In the genomic region with DNA sequence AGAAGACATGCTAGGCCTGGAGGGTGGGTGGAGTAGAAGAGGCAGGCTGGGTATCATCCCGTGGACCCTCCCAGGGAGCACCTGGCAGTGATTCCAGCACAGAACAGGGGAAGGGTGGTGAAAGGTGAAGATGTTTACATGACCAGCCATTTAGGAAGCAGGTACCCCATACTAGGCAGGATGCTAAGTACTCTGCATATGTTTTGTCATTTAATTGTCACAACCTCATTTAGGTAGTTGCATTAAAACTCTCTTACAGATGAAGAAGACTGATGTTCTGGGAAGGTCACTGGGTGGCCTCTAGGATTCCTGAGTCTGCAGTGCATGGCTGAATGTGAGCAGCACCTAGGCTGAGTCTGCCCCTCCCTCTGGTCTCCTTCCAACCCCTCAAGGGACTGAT, we compare ENCODE assay signal across 13 cellular contexts. TPM values are rescaled to one million over a fixed set of nuclear protein-coding genes. Genes with fewer than 3 reads are reported as not detected.
DNase-seq lines count a peak whose midpoint lies in the region; ATAC-seq and TF ChIP-seq lines count a peak whose summit lies in the region.
"Had no signal": no experiment of that assay in that cellular context is flagged by ENCODE, and none has a peak within 500 bp of the region (broad histone marks: within the 10 kb centered on the region; RNA-seq: fewer than 3 reads in every experiment).

No MANE protein-coding gene starts in this region.

- H3K36me3 ChIP-seq in heart left ventricle (peaks cover 0 to 15% (median 0%) of the 10 kb centered on the region in 9 donors), lung (ENCODE audit: control insufficient read depth in 2 of 2, insufficient read depth in 2 of 2, low read length in 2 of 2) (peaks cover 0 to 7% of the 10 kb centered on the region in 2 donors), upper lobe of left lung (peaks cover 0 to 12% (median 0%) of the 10 kb centered on the region in 4 donors)
- H3K36me3 ChIP-seq: BE2C, HAP-1 had no signal

- H3K4me3 ChIP-seq in heart left ventricle (no peak overlapping the region), lung (no peak overlapping the region), upper lobe of left lung (no peak overlapping the region), lower leg skin (ENCODE audit: low read depth, poor library complexity, severe bottlenecking) (no peak overlapping the region)
- H3K4me3 ChIP-seq: HAP-1 had no signal

- WGBS in heart left ventricle, 4 donors, result 79 to 90% (median 84%) methylated on average over 1 of the region's 1 CpG
- 81 to 95% (median 92%) methylated on average over 1 of the region's 1 CpG for WGBS in adipose tissue, 3 donors
- WGBS in lung, 2 donors, result 61 to 88% methylated on average over 1 of the region's 1 CpG
- 80 to 95% methylated on average over 1 of the region's 1 CpG for WGBS in upper lobe of left lung, 2 donors
- 44 to 63% methylated on average over 1 of the region's 1 CpG for WGBS in lower leg skin, 2 donors

- TF ChIP-seq POLR2A in heart left ventricle (IDR thresholded peaks at IDR 0.05), result no peak
- TF ChIP-seq POLR2A in upper lobe of left lung (IDR thresholded peaks at IDR 0.05), result no peak
- TF ChIP-seq POLR2A in lower leg skin (IDR thresholded peaks at IDR 0.05), result no peak

- DNase-seq in heart left ventricle (no peak), left ventricle myocardium superior (no peak), lung (ENCODE audit: low spot score) (no peak), upper lobe of left lung (no peak), lower leg skin (ENCODE audit: low spot score in 2 of 2) (no peak), DMS53 treated with DMSO at 0.1 percent for 48 hours (lab: John Stamatoyannopoulos, UW; ENCODE audit: unreplicated experiment) (no peak)
- DNase-seq: activated CD8-positive, alpha-beta memory T cell treated with anti-CD3 and anti-CD28 coated beads, Interleukin-2, amount 50 U/mL, for 48 hours; BE2C; hippocampal formation had no signal

- no peaks in the 10 kb centered on the region for H3K27me3 ChIP-seq in heart left ventricle
- H3K27me3 ChIP-seq in lung (ENCODE audit: control insufficient read depth, insufficient read depth), result no peaks in the 10 kb centered on the region
- H3K27me3 ChIP-seq in upper lobe of left lung, result no peaks in the 10 kb centered on the region
- H3K27me3 ChIP-seq: BE2C had no signal

- no peaks in the 10 kb centered on the region for H3K9me3 ChIP-seq in heart left ventricle
- H3K9me3 ChIP-seq in lung (ENCODE audit: control insufficient read depth in 2 of 2, insufficient read depth in 1 of 2, low read length in 1 of 2), result no peaks in the 10 kb centered on the region
- H3K9me3 ChIP-seq in upper lobe of left lung, result no peaks in the 10 kb centered on the region
- H3K9me3 ChIP-seq: BE2C, HAP-1, SK-N-SH had no signal

- TF ChIP-seq CTCF in heart left ventricle (IDR thresholded peaks at IDR 0.05) (no peak), lung (IDR thresholded peaks at IDR 0.05; ENCODE audit: control extremely low read depth, extremely low read depth) (no peak), upper lobe of left lung (IDR thresholded peaks at IDR 0.05) (no peak), lower leg skin (IDR thresholded peaks at IDR 0.05) (no peak)

- H3K27ac ChIP-seq in heart left ventricle, result peak overlapping the region in 11 of 12 donors; percentile 54 to 100 (median 99)
- peak overlapping the region; percentile 2 for H3K27ac ChIP-seq in adipose tissue (ENCODE audit: low read depth, low read length)
- H3K27ac ChIP-seq in lung (ENCODE audit: low read depth in 1 of 2, low read length in 1 of 2), result peak overlapping the region; percentile 33 to 39
- H3K27ac ChIP-seq in upper lobe of left lung, result peak overlapping the region; percentile 88 to 100 (median 94)

- TF ChIP-seq EP300 in upper lobe of left lung (IDR thresholded peaks at IDR 0.05), result no peak

- intact Hi-C loops in heart left ventricle (cut with DNase I) (no loop called here), left ventricle myocardium superior (cut with micrococcal nuclease) (no loop called here), lower leg skin (cut with DNase I; ENCODE audit: low total_unique reads) (no loop called here)

- ATAC-seq in heart left ventricle, result no peak
- no peak for ATAC-seq in left ventricle myocardium superior
- no peak for ATAC-seq in lung (ENCODE audit: insufficient read depth, low FRiP score)
- ATAC-seq in upper lobe of left lung (ENCODE audit: low FRiP score in 2 of 2), result no peak
- ATAC-seq in HG03039 (IDR thresholded peaks at IDR 0.05; ENCODE audit: unreplicated experiment), result no peak

- peaks cover 66 to 100% (median 100%) of the 10 kb centered on the region in 12 donors for H3K4me1 ChIP-seq in heart left ventricle
- peaks cover 60 to 78% of the 10 kb centered on the region in 2 donors for H3K4me1 ChIP-seq in lung (ENCODE audit: control insufficient read depth in 2 of 2, insufficient read depth in 2 of 2, low read length in 2 of 2)
- peaks cover 100% of the 10 kb centered on the region in 4 donors for H3K4me1 ChIP-seq in upper lobe of left lung
- H3K4me1 ChIP-seq: BE2C had no signal

RNA-seq across cellular contexts. Expression of gene ITPRIP, which starts 15.2 kb away (rescaled TPM):
- total RNA-seq in heart left ventricle (10 to 100 TPM; 18.4 to 90.2 (median 27.7) TPM), left ventricle myocardium superior (27.6 TPM), lung (10 to 100 TPM; 23.8 to 36.0 TPM), upper lobe of left lung (10 to 100 TPM; 28.3 to 86.2 (median 34.4) TPM), lower leg skin (100 to 1,000 TPM in 3 of 4 donors, 10 to 100 TPM in 1; 77.8 to 182 (median 141) TPM)
- polyA plus RNA-seq in heart left ventricle (10 to 100 TPM; 19.3 to 70.0 TPM), adipose tissue (10 to 100 TPM in 1 of 3 donors, 1 to 10 TPM in 2; 4.6 to 35.0 (median 7.6) TPM), lung (10 to 100 TPM; 21.7 to 44.7 TPM)

RNA-seq across cellular contexts. Expression of gene CFAP58, which starts 30.5 kb away (rescaled TPM):
- 1 to 10 TPM; 1.2 to 4.9 (median 3.2) TPM for total RNA-seq in heart left ventricle
- 1 to 10 TPM in 1 of 2 donors, under 1 TPM in 1; 0.62 to 2.2 TPM for polyA plus RNA-seq in heart left ventricle
- 1.2 TPM for total RNA-seq in left ventricle myocardium superior
- under 1 TPM in 2 of 3 donors, not detected in 1; 0.05 to 0.09 TPM for polyA plus RNA-seq in adipose tissue
- total RNA-seq in lung, result 1 to 10 TPM; 5.0 to 5.4 TPM
- 1 to 10 TPM; 1.4 to 2.2 TPM for polyA plus RNA-seq in lung
- 10 to 100 TPM in 1 of 6 donors, 1 to 10 TPM in 3, under 1 TPM in 2; 0.14 to 11.0 (median 1.0) TPM for total RNA-seq in upper lobe of left lung
- total RNA-seq in lower leg skin, result under 1 TPM in 3 of 4 donors, not detected in 1; 0.42 to 0.55 (median 0.44) TPM

RNA-seq across cellular contexts. Expression of gene GSTO2, which starts 54.1 kb away (rescaled TPM):
- 1 to 10 TPM in 2 of 9 donors, under 1 TPM in 7; 0.59 to 1.9 (median 0.94) TPM for total RNA-seq in heart left ventricle
- under 1 TPM; 0.46 to 0.61 TPM for polyA plus RNA-seq in heart left ventricle
- 1.1 TPM for total RNA-seq in left ventricle myocardium superior
- 10 to 100 TPM in 1 of 3 donors, 1 to 10 TPM in 1, under 1 TPM in 1; 0.56 to 14.9 (median 2.1) TPM for polyA plus RNA-seq in adipose tissue
- total RNA-seq in lung, result 10 to 100 TPM; 10.6 to 13.5 TPM
- polyA plus RNA-seq in lung, result 10 to 100 TPM in 1 of 2 donors, 1 to 10 TPM in 1; 6.6 to 25.9 TPM
- total RNA-seq in upper lobe of left lung, result 10 to 100 TPM in 1 of 6 donors, 1 to 10 TPM in 5; 2.8 to 11.2 (median 7.8) TPM
- 10 to 100 TPM; 19.9 to 29.8 (median 22.6) TPM for total RNA-seq in lower leg skin

Comparison
In these comparisons a context has a peak if more than half of its experiments do, and no peak if none do; other contexts are left out.
1. H3K27ac ChIP-seq: peak in every context shown above with its lines; median percentile 99 in heart left ventricle; 94 in upper lobe of left lung; 36 in lung; 2 in adipose tissue.